In the genomic region with DNA sequence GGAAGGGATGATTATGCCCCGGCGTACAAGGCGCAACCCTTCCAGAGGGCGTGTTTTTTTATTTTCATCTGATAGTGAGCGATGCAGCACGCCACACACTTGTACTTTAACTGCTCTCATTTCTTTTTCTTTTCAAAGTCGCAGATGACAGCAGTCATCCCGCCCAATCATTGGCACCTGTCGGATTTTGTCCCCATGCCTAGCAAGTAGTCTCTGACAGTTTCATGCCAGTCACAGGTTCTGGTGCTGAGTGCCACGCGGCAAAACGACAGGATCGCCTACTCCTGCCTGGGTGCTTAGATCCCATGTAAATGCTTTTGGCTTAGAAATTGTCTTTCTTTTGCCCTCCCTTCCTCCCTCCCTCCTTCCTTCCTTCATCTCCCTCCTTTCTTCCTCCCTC, we compare ENCODE assay signal across 17 cellular contexts.
"Had no signal": no experiment of that assay in that cellular context is flagged by ENCODE, and none has a peak within 500 bp of the region (broad histone marks: within the 10 kb centered on the region; RNA-seq: fewer than 3 reads in every experiment).

No MANE protein-coding gene starts in this region.

- H3K9ac ChIP-seq: parathyroid adenoma had no signal

- H3K36me3 ChIP-seq: cardiac muscle cell, gastrocnemius medialis had no signal

- H3K27ac Mint-ChIP-seq: activated naive CD4-positive, alpha-beta T cell treated with anti-CD3 and anti-CD28 coated beads for 36 hours; activated T-helper 17 cell treated with anti-CD3 and anti-CD28 coated beads, Interleukin-2, amount 50 U/mL, for 72 hours; stimulated activated effector memory CD8-positive, alpha-beta T cell treated with anti-CD3 and anti-CD28 coated beads, Interleukin-12 subunit alpha, Interleukin-12 subunit beta, amount 100 ng/mL, for 72 hours; T-cell; type B pancreatic cell had no signal

- H3K4me3 Mint-ChIP-seq: activated naive CD4-positive, alpha-beta T cell treated with anti-CD3 and anti-CD28 coated beads for 36 hours; activated T-helper 17 cell treated with anti-CD3 and anti-CD28 coated beads, Interleukin-2, amount 50 U/mL, for 72 hours; neural crest cell; stimulated activated effector memory CD8-positive, alpha-beta T cell treated with anti-CD3 and anti-CD28 coated beads, Interleukin-12 subunit alpha, Interleukin-12 subunit beta, amount 100 ng/mL, for 72 hours; T-cell; type B pancreatic cell had no signal

- H3K9me3 ChIP-seq: gastrocnemius medialis had no signal

- H3K9me3 Mint-ChIP-seq: activated naive CD4-positive, alpha-beta T cell treated with anti-CD3 and anti-CD28 coated beads for 36 hours; activated T-helper 17 cell treated with anti-CD3 and anti-CD28 coated beads, Interleukin-2, amount 50 U/mL, for 72 hours; neural crest cell; stimulated activated effector memory CD8-positive, alpha-beta T cell treated with anti-CD3 and anti-CD28 coated beads, Interleukin-12 subunit alpha, Interleukin-12 subunit beta, amount 100 ng/mL, for 72 hours; T-cell; type B pancreatic cell had no signal

- DNase-seq: activated CD4-positive, alpha-beta T cell treated with anti-CD3 and anti-CD28 coated beads for 48 hours; activated CD8-positive, alpha-beta memory T cell treated with anti-CD3 and anti-CD28 coated beads for 24 hours; activated naive CD4-positive, alpha-beta T cell treated with anti-CD3 and anti-CD28 coated beads for 36 hours; effector CD8-positive, alpha-beta T cell; gastrocnemius medialis; kidney; mesendoderm; T-cell; T1000 had no signal

- H3K27ac ChIP-seq: cardiac muscle cell, coronary artery, gastrocnemius medialis, parathyroid adenoma, VCaP had no signal

- H3K4me1 Mint-ChIP-seq: activated T-helper 17 cell treated with anti-CD3 and anti-CD28 coated beads, Interleukin-2, amount 50 U/mL, for 72 hours had no signal

- ATAC-seq: activated T-helper 17 cell treated with anti-CD3 and anti-CD28 coated beads, Interleukin-2, amount 50 U/mL, for 72 hours; gastrocnemius medialis; T-cell had no signal

- H3K4me3 ChIP-seq: cardiac muscle cell, coronary artery, gastrocnemius medialis had no signal

- FAIRE-seq: kidney had no signal

- H3K36me3 Mint-ChIP-seq: T-cell, type B pancreatic cell had no signal

- H3K4me1 ChIP-seq: gastrocnemius medialis, parathyroid adenoma had no signal
